Comparison of ENCODE assay signal across 23 cellular contexts in the genomic region with DNA sequence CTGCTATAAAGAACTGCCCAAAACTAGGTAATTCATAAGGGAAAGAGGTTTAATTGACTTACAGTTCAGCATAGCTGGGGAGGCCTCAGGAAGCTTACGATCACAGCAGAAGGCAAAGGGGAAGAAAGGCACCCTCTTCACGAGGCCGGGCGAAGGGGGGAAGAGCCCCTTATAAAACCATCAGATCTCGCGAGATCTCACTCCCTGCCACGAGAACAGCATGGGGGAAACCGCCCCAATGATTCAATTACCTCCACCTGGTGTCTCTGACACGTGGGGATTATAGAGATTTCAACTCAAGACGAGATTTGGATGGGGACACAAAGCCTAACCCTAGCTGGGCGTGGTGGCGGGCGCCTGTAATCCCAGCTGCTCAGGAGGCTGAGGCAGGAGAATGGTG. TPM values are rescaled to one million over a fixed set of nuclear protein-coding genes. Genes with fewer than 3 reads are reported as not detected.
A peak's percentile ranks its signal among the peaks of the same experiment; 100 is the strongest.
DNase-seq lines count a peak whose midpoint lies in the region; ATAC-seq, FAIRE-seq and TF ChIP-seq lines count a peak whose summit lies in the region.
"Had no signal": no experiment of that assay in that cellular context is flagged by ENCODE, and none has a peak within 500 bp of the region (broad histone marks: within the 10 kb centered on the region; RNA-seq: fewer than 3 reads in every experiment).

No MANE protein-coding gene starts in this region.

- no peaks in the 10 kb centered on the region for H3K36me3 Mint-ChIP-seq in Caco-2 (ENCODE audit: insufficient read depth, unreplicated experiment)
- H3K36me3 Mint-ChIP-seq: CD4-positive, alpha-beta memory T cell had no signal

- no peaks in the 10 kb centered on the region for H4K20me1 ChIP-seq in K562 (replicated peaks; ENCODE audit: control insufficient read depth, insufficient read depth, low read length)

- CTCF ChIA-PET in Caco-2 (lab: Charles Lee) (no interaction called here), K562 (lab: Yijun Ruan, JAX; ENCODE audit: low intra/inter-chr PET ratio) (no interaction called here)

- TF ChIP-seq RAD21 in K562 (CRISPR knock-in tag; conservative IDR thresholded peaks at IDR 0.05 in 1 of 2, IDR thresholded peaks at IDR 0.05 in 1 of 2): no peak

- H3K27ac ChIP-seq in K562 (ENCODE audit: extremely low read depth, low read depth, low read length) (no peak overlapping the region), testis (no peak overlapping the region)

- peaks cover 1% of the 10 kb centered on the region for H3K9me3 Mint-ChIP-seq in Caco-2 (ENCODE audit: unreplicated experiment)
- H3K9me3 Mint-ChIP-seq: CD4-positive, alpha-beta memory T cell; GM23338 had no signal

- TF ChIP-seq CTCF in Caco-2 (IDR thresholded peaks at IDR 0.05; ENCODE audit: insufficient read depth in 1 of 2, low read depth in 1 of 2, low read length in 1 of 2, severe bottlenecking in 1 of 2, unreplicated experiment in 1 of 2) (no peak), K562 (IDR thresholded peaks at IDR 0.05 in 2 of 3, conservative IDR thresholded peaks at IDR 0.05 in 1 of 3; ENCODE audit: insufficient read depth in 2 of 3, low read depth in 1 of 3, low read length in 3 of 3) (no peak), testis (IDR thresholded peaks at IDR 0.05) (no peak)

- WGBS in K562 (ENCODE audit: insufficient coverage, low coverage, missing lambda C conversion rate): 27% methylated on average over 13 of the region's 13 CpGs
- WGBS in testis, 2 donors: 39 to 78% methylated on average over 6 to 13 of the region's 13 CpGs

- no peak for TF ChIP-seq POLR2A in K562 (conservative IDR thresholded peaks at IDR 0.05)
- TF ChIP-seq POLR2A in testis (IDR thresholded peaks at IDR 0.05): no peak

- no peaks in the 10 kb centered on the region for H3K4me1 Mint-ChIP-seq in Caco-2 (ENCODE audit: low read depth, unreplicated experiment)
- H3K4me1 Mint-ChIP-seq: CD4-positive, alpha-beta memory T cell; GM23338; H9 had no signal

- DNase-seq in NCI-H82 (lab: John Stamatoyannopoulos, UW) (peak; percentile 65), NCI-H82 treated with DMSO at 0.1 percent for 48 hours (lab: John Stamatoyannopoulos, UW; ENCODE audit: unreplicated experiment) (no peak), Caco-2 (no peak), K562 (ENCODE audit: extremely low read depth in 1 of 4, low spot score in 3 of 4) (no peak), testis (peak; percentile 33)
- DNase-seq in stimulated activated naive CD4-positive, alpha-beta T cell treated with Interleukin-2 at 50 U/mL for 16 hours (lab: John Stamatoyannopoulos, UW): no peak
- DNase-seq: 8988T; C1 segment of cervical spinal cord; CD4-positive, alpha-beta memory T cell; DMS 273 treated with DMSO at 0.1 percent for 48 hours; DMS79; EL; GDM1; H9 had no signal

- BruUV-seq in Caco-2 (replicated peaks; lab: Mats Ljungman, UMichigan) (no TSS peak), K562 (replicated peaks; lab: Mats Ljungman, UMichigan) (no TSS peak)

- TF ChIP-seq EP300 in K562 (IDR thresholded peaks at IDR 0.05; ENCODE audit: low read length): no peak

- H2AFZ ChIP-seq in K562 (ENCODE audit: low read depth, low read length): peak overlapping the region; percentile 64
- H2AFZ ChIP-seq: GM23338 had no signal

- peak overlapping the region; percentile 59 for H3K4me3 Mint-ChIP-seq in Caco-2 (ENCODE audit: unreplicated experiment)
- H3K4me3 Mint-ChIP-seq: CD4-positive, alpha-beta memory T cell; GM23338; H9 had no signal

- H3K4me3 ChIP-seq in Caco-2 (ENCODE audit: low read depth, low read length) (no peak overlapping the region), K562 (no peak overlapping the region), testis (peak overlapping the region in 1 of 2 donors; percentile 2)
- H3K4me3 ChIP-seq: GM12878, GM23338 had no signal

- no peaks in the 10 kb centered on the region for H3K79me2 ChIP-seq in K562 (ENCODE audit: control insufficient read depth, insufficient read depth, low read length)

- H3K4me2 ChIP-seq in K562 (ENCODE audit: insufficient read depth, low read length): peak overlapping the region; percentile 25; the same call in 1 of the 2 replicates
- H3K4me2 ChIP-seq: GM23338 had no signal

- POLR2A ChIA-PET in Caco-2 (lab: Charles Lee) (no interaction called here), K562 (lab: Yijun Ruan, JAX) (no interaction called here)

- H3K27me3 ChIP-seq in Caco-2 (replicated peaks; ENCODE audit: control insufficient read depth, insufficient read depth, low read length) (no peaks in the 10 kb centered on the region), K562 (ENCODE audit: control insufficient read depth in 2 of 2, insufficient read depth in 2 of 2, low read length in 2 of 2) (peaks cover 10 to 41% of the 10 kb centered on the region in 2 experiments), testis (no peaks in the 10 kb centered on the region)

- no peaks in the 10 kb centered on the region for H3K9me1 ChIP-seq in K562 (ENCODE audit: control insufficient read depth, insufficient read depth, low read length)

- intact Hi-C loops in Caco-2 (cut with micrococcal nuclease; ENCODE audit: unreplicated experiment): no loop called here
- intact Hi-C loops in K562 (cut with micrococcal nuclease): no loop called here
- intact Hi-C loops in testis (cut with DNase I; ENCODE audit: low total_unique reads): no loop called here

- no peaks in the 10 kb centered on the region for H3K4me1 ChIP-seq in Caco-2
- peaks cover 0 to 6% of the 10 kb centered on the region in 2 experiments; a peak in 3 of 5 replicates for H3K4me1 ChIP-seq in K562 (replicated peaks in 1 of 2; ENCODE audit: control insufficient read depth in 2 of 2, insufficient read depth in 2 of 2, low read length in 2 of 2)
- H3K4me1 ChIP-seq in testis: no peaks in the 10 kb centered on the region

- no peaks in the 10 kb centered on the region for H3K27me3 Mint-ChIP-seq in Caco-2 (ENCODE audit: insufficient read depth, unreplicated experiment)

- H3K27ac Mint-ChIP-seq in Caco-2 (ENCODE audit: unreplicated experiment): no peak overlapping the region
- H3K27ac Mint-ChIP-seq: CD4-positive, alpha-beta memory T cell; GM23338; H9 had no signal

- no peaks in the 10 kb centered on the region for H3K9me3 ChIP-seq in Caco-2
- no peaks in the 10 kb centered on the region for H3K9me3 ChIP-seq in K562 (replicated peaks; ENCODE audit: control insufficient read depth, insufficient read depth, low read depth, low read length)
- H3K9me3 ChIP-seq in testis: no peaks in the 10 kb centered on the region

- H3K36me3 ChIP-seq in Caco-2 (ENCODE audit: control insufficient read depth, insufficient read depth, low read length) (no peaks in the 10 kb centered on the region), K562 (ENCODE audit: control insufficient read depth, insufficient read depth, low read length) (no peaks in the 10 kb centered on the region), testis (ENCODE audit: low read depth, missing control alignments) (no peaks in the 10 kb centered on the region)

- no peak overlapping the region for H3K9ac ChIP-seq in K562 (ENCODE audit: insufficient read depth in 1 of 2, low read depth in 2 of 2, low read length in 2 of 2)

- FAIRE-seq in K562 (lab: Jason Lieb, UNC): no peak
- FAIRE-seq: D721Med, GM12878, GM19239 had no signal

- in situ Hi-C loops in K562 (cut with MboI): no loop called here

- ATAC-seq in K562 (peak; percentile 47; the same call in 2 of the 3 replicates), HG03571 (IDR thresholded peaks at IDR 0.05; ENCODE audit: unreplicated experiment) (no peak)
- ATAC-seq: GM12878, GM23338, HCT116 had no signal

RNA-seq across cellular contexts. Expression of a gene that starts 42.8 kb away (rescaled TPM):
- total RNA-seq in Caco-2 (2022): 0.56 and 0.84 TPM in 2 replicates
- total RNA-seq in K562 (2011; cell fraction: chromatin; rRNA removed; ENCODE audit: low replicate concordance): 2.9 and 6.2 TPM in 2 replicates
- 2.0 and 2.6 TPM in 2 replicates for total RNA-seq in K562 (2011; cell fraction: nucleolus; rRNA removed)
- 3.0 and 3.2 TPM in 2 replicates for total RNA-seq in K562 (2011; cell fraction: nucleoplasm; rRNA removed)
- 0.05 TPM in 1 of 2 replicates, not detected in the other for total RNA-seq in K562 (2014; rRNA removed)
- 0.35 and 0.36 TPM in 2 replicates for total RNA-seq in K562 (2014; rRNA removed; fragmentation: Illumina TruSeq; extraction: Trizol)
- total RNA-seq in K562 (2015; rRNA removed; fragmentation: Illumina TruSeq; extraction: Trizol): 0.15 and 0.22 TPM in 2 replicates
- 0.67 and 0.95 TPM in 2 replicates for total RNA-seq in K562 (2021)
- polyA plus RNA-seq in K562 (2011; rRNA removed): 0.37 and 0.52 TPM in 2 replicates
- polyA plus RNA-seq in K562 (2011; cell fraction: cytosol; rRNA removed): 0.27 and 0.30 TPM in 2 replicates
- 1.4 and 1.6 TPM in 2 replicates for polyA plus RNA-seq in K562 (2011; cell fraction: nucleus; rRNA removed)
- polyA plus RNA-seq in K562 (2012): 0.37 and 0.76 TPM in 2 replicates
- polyA plus RNA-seq in K562 (2014; fragmentation: Illumina TruSeq; extraction: Trizol): 0.09 and 0.48 TPM in 2 replicates
- polyA plus RNA-seq in K562 (2014; fragmentation: Nextera tagmentation; extraction: Ambion mirVana): under 1 TPM; 0.35 to 0.46 TPM
- 0.66 and 0.80 TPM in 2 replicates for polyA plus RNA-seq in K562 (2014; rRNA removed)
- 0.27 and 1.1 TPM in 2 replicates for polyA minus RNA-seq in K562 (2011; rRNA and poly(A)+ RNA removed)
- polyA minus RNA-seq in K562 (2011; cell fraction: cytosol; rRNA and poly(A)+ RNA removed): 0.38 TPM in 1 of 2 replicates, not detected in the other
- polyA minus RNA-seq in K562 (2011; cell fraction: nucleus; rRNA and poly(A)+ RNA removed): 0.40 and 0.44 TPM in 2 replicates
- 10 to 100 TPM; 47.0 to 51.9 TPM for total RNA-seq in testis
- 311 TPM for polyA plus RNA-seq in testis (ENCODE audit: insufficient read depth, low read depth, low replicate concordance)

RNA-seq across cellular contexts. Expression of a gene that starts 53.0 kb away (rescaled TPM):
- total RNA-seq in Caco-2 (2022) (not detected in 2 replicates), K562 (2014; rRNA removed) (4.0 and 5.0 TPM in 2 replicates), K562 (2014; rRNA removed; fragmentation: Illumina TruSeq; extraction: Trizol) (3.1 and 3.8 TPM in 2 replicates), K562 (2015; rRNA removed; fragmentation: Illumina TruSeq; extraction: Trizol) (5.0 and 6.2 TPM in 2 replicates), K562 (2021) (11.0 and 12.0 TPM in 2 replicates), testis (10 to 100 TPM; 12.6 to 16.2 TPM)
- total RNA-seq in K562 (2011; cell fraction: chromatin; rRNA removed; ENCODE audit: low replicate concordance): 15.6 and 23.5 TPM in 2 replicates
- 8.3 and 13.2 TPM in 2 replicates for total RNA-seq in K562 (2011; cell fraction: nucleolus; rRNA removed)
- total RNA-seq in K562 (2011; cell fraction: nucleoplasm; rRNA removed): 12.3 and 15.8 TPM in 2 replicates
- polyA plus RNA-seq in K562 (2011; rRNA removed) (2.5 and 5.8 TPM in 2 replicates), K562 (2014; fragmentation: Illumina TruSeq; extraction: Trizol) (16.3 and 19.0 TPM in 2 replicates), K562 (2014; fragmentation: Nextera tagmentation; extraction: Ambion mirVana) (1 to 10 TPM; 7.4 to 8.3 TPM), K562 (2014; rRNA removed) (10.8 and 11.0 TPM in 2 replicates), testis (ENCODE audit: insufficient read depth, low read depth, low replicate concordance) (23.2 TPM)
- polyA plus RNA-seq in K562 (2011; cell fraction: cytosol; rRNA removed): 7.5 and 9.8 TPM in 2 replicates
- polyA plus RNA-seq in K562 (2011; cell fraction: nucleus; rRNA removed): 21.2 and 22.5 TPM in 2 replicates
- polyA plus RNA-seq in K562 (2012): 14.6 and 37.6 TPM in 2 replicates
- 3.6 and 5.2 TPM in 2 replicates for polyA minus RNA-seq in K562 (2011; rRNA and poly(A)+ RNA removed)
- 5.4 and 7.6 TPM in 2 replicates for polyA minus RNA-seq in K562 (2011; cell fraction: cytosol; rRNA and poly(A)+ RNA removed)
- 3.6 and 3.8 TPM in 2 replicates for polyA minus RNA-seq in K562 (2011; cell fraction: nucleus; rRNA and poly(A)+ RNA removed)
- total RNA-seq: A673, GM23338, H4, H9 had no signal
- polyA plus RNA-seq: BJ had no signal

Comparison
In these comparisons a context has a peak if more than half of its experiments do, and no peak if none do; other contexts are left out.
1. DNase-seq: peak in NCI-H82 (single experiment) and testis (single experiment); none in NCI-H82 treated with DMSO at 0.1 percent for 48 hours (single experiment), Caco-2 (0 of 2), K562 (0 of 4) and stimulated activated naive CD4-positive, alpha-beta T cell treated with Interleukin-2 at 50 U/mL for 16 hours (single experiment).
2. RNA of a gene that starts 42.8 kb away (total RNA-seq): 47.0 to 51.9 TPM in testis; 0.56 to 0.84 TPM in Caco-2 and 0.05 to 6.2 TPM in K562; every median in the first group is over 4 times any median in the second.